ENCODE assay signal across 8 cellular contexts in the genomic region with DNA sequence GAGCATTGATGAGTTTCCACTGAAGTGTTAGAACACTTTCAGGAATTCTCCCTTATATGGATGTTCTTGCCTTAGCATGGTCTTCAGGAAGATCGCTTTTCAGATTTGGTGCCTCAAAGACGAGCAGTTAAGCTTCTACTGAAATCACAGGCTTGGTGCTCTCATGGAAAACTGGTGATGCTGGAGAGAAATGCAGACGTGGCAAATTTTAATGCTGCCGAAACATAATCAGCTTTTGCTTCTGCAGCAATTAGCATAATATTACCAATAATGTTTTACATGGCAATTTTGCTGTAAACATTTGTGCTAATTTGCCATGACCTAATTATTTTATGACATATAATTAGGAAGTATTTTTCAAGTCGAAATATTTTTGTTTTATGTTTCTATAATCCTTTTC.
"Had no signal": no experiment of that assay in that cellular context is flagged by ENCODE, and none has a peak within 500 bp of the region (broad histone marks: within the 10 kb centered on the region; RNA-seq: fewer than 3 reads in every experiment).

No MANE protein-coding gene starts in this region.

- H3K27ac ChIP-seq: KMS-11 had no signal

- FAIRE-seq: H1, H54, HTR-8/SVneo had no signal

- ATAC-seq: GM23338 had no signal

- H2AFZ ChIP-seq: GM23338 had no signal

- H3K4me3 ChIP-seq: GM23338 had no signal

- H3K9ac ChIP-seq: KMS-11 had no signal

- H3K4me2 ChIP-seq: GM23338, KMS-11 had no signal

- DNase-seq: H9, HCEC 1CT, KBM-7 had no signal
